Comparison of ENCODE assay signal across 8 cellular contexts in the genomic region with DNA sequence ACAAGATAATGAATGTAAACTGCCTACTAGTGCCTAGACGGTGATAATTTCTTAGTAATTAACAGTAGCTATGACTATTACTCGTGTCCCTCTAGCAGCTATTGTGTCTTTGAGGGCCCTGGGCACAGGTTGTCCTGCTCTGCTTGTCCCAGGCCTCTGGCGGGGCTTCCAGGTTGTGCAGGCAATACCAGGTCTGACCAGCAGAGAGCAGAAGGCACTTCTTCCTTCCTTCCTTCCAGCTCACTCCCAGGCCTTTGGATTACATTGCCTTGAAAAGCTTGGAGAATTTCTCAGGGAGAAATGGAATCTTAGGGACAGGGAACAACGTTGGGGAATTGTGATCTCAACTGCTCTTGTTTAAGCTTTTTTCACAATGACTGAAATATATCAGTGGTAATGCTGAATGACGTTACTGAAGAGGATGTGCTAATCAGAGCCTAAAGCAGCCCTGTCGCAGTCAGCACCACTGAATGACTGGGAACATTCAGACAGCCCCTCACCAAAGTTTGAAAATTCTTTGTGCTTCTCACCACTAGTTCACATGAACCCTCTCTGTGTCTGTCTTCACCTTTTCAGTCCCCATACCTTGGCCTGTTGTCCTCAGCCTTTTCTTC. TPM values are rescaled to one million over a fixed set of nuclear protein-coding genes. Genes with fewer than 3 reads are reported as not detected.
A peak's percentile ranks its signal among the peaks of the same experiment; 100 is the strongest.
DNase-seq lines count a peak whose midpoint lies in the region; ATAC-seq, FAIRE-seq and TF ChIP-seq lines count a peak whose summit lies in the region.

No MANE protein-coding gene starts in this region.

- no peak for FAIRE-seq in RCC 7860 (lab: Jason Lieb, UNC)

- no peaks in the 10 kb centered on the region for H3K9me3 ChIP-seq in cardiac muscle cell (ENCODE audit: low read depth)

- H3K27ac ChIP-seq in cardiac muscle cell = no peak overlapping the region

- H3K9me3 Mint-ChIP-seq in activated naive CD8-positive, alpha-beta T cell treated with anti-CD3 and anti-CD28 coated beads for 36 hours = no peaks in the 10 kb centered on the region

- TF ChIP-seq CTCF in cardiac muscle cell (IDR thresholded peaks at IDR 0.05; ENCODE audit: low read depth, low read length) = peak; percentile 84

- peaks cover 6% of the 10 kb centered on the region for H3K4me1 ChIP-seq in cardiac muscle cell (ENCODE audit: low read depth)

- H3K4me3 ChIP-seq in cardiac muscle cell = no peak overlapping the region

- DNase-seq in COLO829 (ENCODE audit: low spot score) (peak; percentile 75), RCC 7860 (ENCODE audit: low spot score) (peak; percentile 44), cardiac muscle cell (ENCODE audit: low read depth in 1 of 2, low spot score in 1 of 2) (peak; percentile 76 to 79), posterior vena cava (ENCODE audit: low spot score) (peak; percentile 82)
- peak; percentile 42 for DNase-seq in activated naive CD8-positive, alpha-beta T cell treated with anti-CD3 and anti-CD28 coated beads for 36 hours

- intact Hi-C loops in posterior vena cava (cut with DNase I) = loop anchor here (5.0 to 10.0 kb wide), 3 partner anchors 64 to 114 kb away; no protein-coding TSS in a partner anchor

- no peaks in the 10 kb centered on the region for H3K4me1 Mint-ChIP-seq in activated naive CD8-positive, alpha-beta T cell treated with anti-CD3 and anti-CD28 coated beads for 36 hours

- H3K27me3 ChIP-seq in cardiac muscle cell = no peaks in the 10 kb centered on the region

- H3K27me3 Mint-ChIP-seq in activated naive CD8-positive, alpha-beta T cell treated with anti-CD3 and anti-CD28 coated beads for 36 hours = no peaks in the 10 kb centered on the region

- ATAC-seq in GM19372 (IDR thresholded peaks at IDR 0.05; ENCODE audit: low read depth, unreplicated experiment) (peak; percentile 72), HG03521 (IDR thresholded peaks at IDR 0.05; ENCODE audit: unreplicated experiment) (peak; percentile 72), GM18873 (IDR thresholded peaks at IDR 0.05; ENCODE audit: low FRiP score, unreplicated experiment) (no peak)

- no peaks in the 10 kb centered on the region for H3K36me3 ChIP-seq in cardiac muscle cell

- H3K36me3 Mint-ChIP-seq in activated naive CD8-positive, alpha-beta T cell treated with anti-CD3 and anti-CD28 coated beads for 36 hours = no peaks in the 10 kb centered on the region

- H3K4me3 Mint-ChIP-seq in activated naive CD8-positive, alpha-beta T cell treated with anti-CD3 and anti-CD28 coated beads for 36 hours = no peak overlapping the region

- H3K27ac Mint-ChIP-seq in activated naive CD8-positive, alpha-beta T cell treated with anti-CD3 and anti-CD28 coated beads for 36 hours = no peak overlapping the region

RNA-seq across cellular contexts. Expression of gene CCKBR, which starts 8.4 kb away (rescaled TPM):
- under 1 TPM; 0.16 to 0.43 TPM for total RNA-seq in activated naive CD8-positive, alpha-beta T cell treated with anti-CD3 and anti-CD28 coated beads for 36 hours
- 4.9 and 5.2 TPM in 2 replicates for total RNA-seq in cardiac muscle cell
- 4.4 and 5.4 TPM in 2 replicates for polyA plus RNA-seq in cardiac muscle cell
- total RNA-seq in posterior vena cava = not detected

RNA-seq across cellular contexts. Expression of gene CNGA4, which starts 12.3 kb away (rescaled TPM):
- under 1 TPM; 0.10 to 0.30 TPM for total RNA-seq in activated naive CD8-positive, alpha-beta T cell treated with anti-CD3 and anti-CD28 coated beads for 36 hours
- total RNA-seq in cardiac muscle cell = 0.32 and 0.83 TPM in 2 replicates
- 0.39 TPM in 1 of 2 replicates, not detected in the other for polyA plus RNA-seq in cardiac muscle cell
- total RNA-seq in posterior vena cava = not detected

RNA-seq across cellular contexts. Expression of gene FHIP1B, which starts 16.8 kb away (rescaled TPM):
- 10 to 100 TPM; 14.2 to 16.0 TPM for total RNA-seq in activated naive CD8-positive, alpha-beta T cell treated with anti-CD3 and anti-CD28 coated beads for 36 hours
- total RNA-seq in cardiac muscle cell (27.5 and 46.8 TPM in 2 replicates), posterior vena cava (10 to 100 TPM; 20.5 to 20.6 TPM)
- polyA plus RNA-seq in cardiac muscle cell = 32.2 and 35.9 TPM in 2 replicates

RNA-seq across cellular contexts. Expression of gene C11orf42, which starts 45.9 kb away (rescaled TPM):
- not detected for total RNA-seq in activated naive CD8-positive, alpha-beta T cell treated with anti-CD3 and anti-CD28 coated beads for 36 hours
- not detected in 2 replicates for total RNA-seq in cardiac muscle cell
- polyA plus RNA-seq in cardiac muscle cell = 0.15 and 0.32 TPM in 2 replicates
- total RNA-seq in posterior vena cava = not detected

RNA-seq across cellular contexts. Expression of gene OR52W1, which starts 52.2 kb away (rescaled TPM):
- total RNA-seq in activated naive CD8-positive, alpha-beta T cell treated with anti-CD3 and anti-CD28 coated beads for 36 hours = not detected
- total RNA-seq in cardiac muscle cell (not detected in 2 replicates), posterior vena cava (not detected)
- not detected in 2 replicates for polyA plus RNA-seq in cardiac muscle cell
